ENCODE assay signal across 23 cellular contexts in the genomic region with DNA sequence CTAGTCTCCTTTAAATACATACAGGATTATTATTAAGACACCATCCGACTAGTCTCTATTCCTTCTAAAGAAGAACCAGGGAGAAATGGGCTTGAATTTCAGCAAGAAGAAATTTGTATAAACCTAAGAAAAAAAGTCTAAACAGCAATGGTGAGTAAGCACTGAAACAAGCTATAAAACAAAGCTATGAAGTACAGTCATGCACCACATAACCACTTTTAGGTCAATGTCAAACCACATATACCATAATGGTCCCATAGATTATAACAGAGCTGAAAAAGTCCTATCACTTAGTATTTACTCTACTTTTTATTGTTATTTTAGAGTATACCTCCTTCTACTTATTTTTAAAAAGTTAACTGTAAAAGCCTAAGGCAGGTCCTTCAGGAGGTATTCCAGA.
DNase-seq lines count a peak whose midpoint lies in the region; ATAC-seq lines count a peak whose summit lies in the region.
"Had no signal": no experiment of that assay in that cellular context is flagged by ENCODE, and none has a peak within 500 bp of the region (broad histone marks: within the 10 kb centered on the region; RNA-seq: fewer than 3 reads in every experiment).

No MANE protein-coding gene starts in this region.

- no peaks in the 10 kb centered on the region for H3K36me3 ChIP-seq in adipocyte (ENCODE audit: control insufficient read depth, insufficient read depth, low read length, severe bottlenecking)
- H3K36me3 ChIP-seq: cardiac muscle cell had no signal

- H3K9ac ChIP-seq in adipocyte (ENCODE audit: low read length): no peak overlapping the region

- H3K27me3 ChIP-seq in adipocyte (replicated peaks; ENCODE audit: control insufficient read depth, insufficient read depth, low read length): peaks cover 27% of the 10 kb centered on the region
- H3K27me3 ChIP-seq: cardiac muscle cell, dorsolateral prefrontal cortex, hepatocyte had no signal

- DNase-seq in H4 (ENCODE audit: low spot score) (peak; percentile 87), adipocyte (ENCODE audit: low read depth) (peak; percentile 45), fibroblast of peridontal ligament (ENCODE audit: extremely low read depth) (peak; percentile 80), stromal cell of bone marrow (ENCODE audit: low read depth) (peak; percentile 56), putamen (ENCODE audit: low spot score) (no peak)
- no peak for DNase-seq in activated CD8-positive, alpha-beta memory T cell treated with anti-CD3 and anti-CD28 coated beads for 24 hours
- DNase-seq: activated naive CD4-positive, alpha-beta T cell treated with anti-CD3 and anti-CD28 coated beads for 36 hours; C1 segment of cervical spinal cord; DMS153; dorsolateral prefrontal cortex; kidney glomerular epithelial cell; mesendoderm; natural killer cell; NCI-H187 treated with DMSO at 0.1 percent for 48 hours; NCI-H524; SHP77; stimulated activated CD4-positive, alpha-beta T cell treated with anti-CD3 and anti-CD28 coated beads, Interleukin-4, amount 100 ng/mL, for 4 hours; T-helper 1 cell had no signal

- no peak for ATAC-seq in HG02678 (IDR thresholded peaks at IDR 0.05; ENCODE audit: unreplicated experiment)
- ATAC-seq: esophagus mucosa had no signal

- no peak overlapping the region for H3K4me3 ChIP-seq in adipocyte (ENCODE audit: low read length)
- H3K4me3 ChIP-seq: cardiac muscle cell, dorsolateral prefrontal cortex, hepatocyte, skin epidermis had no signal

- H3K4me1 ChIP-seq in adipocyte (ENCODE audit: control insufficient read depth, insufficient read depth, low read length): peaks cover 15% of the 10 kb centered on the region

- H3K9me3 ChIP-seq in adipocyte (ENCODE audit: control insufficient read depth, low read length): peaks cover 18% of the 10 kb centered on the region

Comparison
In these comparisons a context has a peak if more than half of its experiments do, and no peak if none do; other contexts are left out.
1. DNase-seq: peak in H4 (single experiment), adipocyte (single experiment), fibroblast of peridontal ligament (single experiment) and stromal cell of bone marrow (single experiment); none in activated CD8-positive, alpha-beta memory T cell treated with anti-CD3 and anti-CD28 coated beads for 24 hours (single experiment) and putamen (single experiment).